Comparison of ENCODE assay signal across 1 cellular context in genomic region chr11:3055881-3056280, GRCh38.
TF ChIP-seq lines count a peak whose summit lies in the region.

No MANE protein-coding gene starts in this region.

TF ChIP-seq in GM12878, 131 proteins besides CTCF, POLR2A, EP300 and RAD21 (continued from another document):
- no peak for TF ChIP-seq PBX3 (IDR thresholded peaks at IDR 0.05; ENCODE audit: insufficient replicate concordance, low read depth, low read length)
- no peak for TF ChIP-seq HCFC1 (IDR thresholded peaks at IDR 0.05; ENCODE audit: low read length)
- TF ChIP-seq RAD51 (IDR thresholded peaks at IDR 0.05), result no peak
- no peak for TF ChIP-seq TCF12 (IDR thresholded peaks at IDR 0.05; ENCODE audit: low read depth, low read length)
- no peak for TF ChIP-seq ZNF384 (IDR thresholded peaks at IDR 0.05; ENCODE audit: borderline replicate concordance, low read depth, low read length)
- TF ChIP-seq EED (IDR thresholded peaks at IDR 0.05; ENCODE audit: low read depth), result no peak
- no peak for TF ChIP-seq ATF7 (IDR thresholded peaks at IDR 0.05; ENCODE audit: low read depth)
- no peak for TF ChIP-seq ZZZ3 (IDR thresholded peaks at IDR 0.05; ENCODE audit: control insufficient read depth, insufficient read length, low read depth)
- TF ChIP-seq WRNIP1 (IDR thresholded peaks at IDR 0.05; ENCODE audit: borderline replicate concordance, low read depth, low read length), result no peak
- no peak for TF ChIP-seq IRF4 (IDR thresholded peaks at IDR 0.05; ENCODE audit: low read depth, low read length)
- no peak for TF ChIP-seq FOXM1 (IDR thresholded peaks at IDR 0.05; ENCODE audit: low read depth, low read length)
- TF ChIP-seq STAT3 (IDR thresholded peaks at IDR 0.05; ENCODE audit: low read depth, low read length), result no peak
- no peak for TF ChIP-seq CHD1 (IDR thresholded peaks at IDR 0.05; ENCODE audit: low read depth, low read length)
- no peak for TF ChIP-seq HDAC6 (IDR thresholded peaks at IDR 0.05; ENCODE audit: unreplicated experiment)
